ENCODE assay signal across 8 cellular contexts in genomic region chr12:64826234-64826633, GRCh38. TPM values are rescaled to one million over a fixed set of nuclear protein-coding genes. Genes with fewer than 3 reads are reported as not detected.
A peak's percentile ranks its signal among the peaks of the same experiment; 100 is the strongest.
DNase-seq lines count a peak whose midpoint lies in the region; ATAC-seq, FAIRE-seq and TF ChIP-seq lines count a peak whose summit lies in the region.

No MANE protein-coding gene starts in this region.

- no peak overlapping the region for H3K4me3 Mint-ChIP-seq in astrocyte (ENCODE audit: unreplicated experiment)

- peaks cover 46% of the 10 kb centered on the region for H3K27me3 Mint-ChIP-seq in astrocyte (ENCODE audit: low read depth, unreplicated experiment)

- H3K36me3 Mint-ChIP-seq in astrocyte (ENCODE audit: low read depth, unreplicated experiment): no peaks in the 10 kb centered on the region

- H3K4me2 ChIP-seq in astrocyte (ENCODE audit: low read length): peak overlapping the region; percentile 41

- no peak for FAIRE-seq in astrocyte (lab: Jason Lieb, UNC)

- H3K27ac ChIP-seq in astrocyte (ENCODE audit: low read depth, low read length) (no peak overlapping the region), suprapubic skin (no peak overlapping the region)

- H3K4me3 ChIP-seq in astrocyte (ENCODE audit: insufficient read depth, low read depth, low read length) (no peak overlapping the region), suprapubic skin (no peak overlapping the region)

- H3K9ac ChIP-seq in astrocyte (ENCODE audit: low read length): no peak overlapping the region

- H4K20me1 ChIP-seq in astrocyte (ENCODE audit: insufficient read depth, low read length): no peaks in the 10 kb centered on the region

- ATAC-seq in HG03439 (IDR thresholded peaks at IDR 0.05; ENCODE audit: unreplicated experiment): peak; percentile 43

- DNase-seq in GM10266 (ENCODE audit: extremely low spot score) (peak; percentile 76), OCI-M1 (lab: John Stamatoyannopoulos, UW) (peak; percentile 15), astrocyte (ENCODE audit: low read depth) (peak; percentile 44), inferior parietal cortex (ENCODE audit: extremely low spot score) (peak; percentile 28), dedifferentiated amniotic fluid mesenchymal stem cell (ENCODE audit: extremely low spot score) (no peak), suprapubic skin (ENCODE audit: low spot score in 2 of 2) (no peak)
- peak; percentile 45 to 49 for DNase-seq in stimulated activated CD4-positive, alpha-beta T cell treated with anti-CD3 and anti-CD28 coated beads, Interleukin-4, amount 100 ng/mL, for 48 hours (ENCODE audit: low read depth in 2 of 2)

- H3K4me1 Mint-ChIP-seq in astrocyte (ENCODE audit: low read depth, unreplicated experiment): peaks cover 5% of the 10 kb centered on the region

- H3K36me3 ChIP-seq in astrocyte (ENCODE audit: insufficient read depth, low read length) (no peaks in the 10 kb centered on the region), suprapubic skin (no peaks in the 10 kb centered on the region)

- peaks cover 3% of the 10 kb centered on the region for H3K9me3 ChIP-seq in astrocyte (ENCODE audit: insufficient read depth, low read depth, low read length)
- H3K9me3 ChIP-seq in suprapubic skin: peaks cover 5% of the 10 kb centered on the region

- H2AFZ ChIP-seq in astrocyte (ENCODE audit: low read depth, low read length): no peak overlapping the region

- TF ChIP-seq CTCF in GM10266 (IDR thresholded peaks at IDR 0.05; ENCODE audit: control insufficient read depth, insufficient read depth, low read depth, missing control alignments) (no peak), astrocyte (IDR thresholded peaks at IDR 0.05; ENCODE audit: insufficient read depth, low read depth, low read length) (no peak), suprapubic skin (IDR thresholded peaks at IDR 0.05) (no peak)

- TF ChIP-seq POLR2A in suprapubic skin (IDR thresholded peaks at IDR 0.05): no peak

- no peaks in the 10 kb centered on the region for H3K79me2 ChIP-seq in astrocyte (ENCODE audit: insufficient read depth, low read length)

- no peak overlapping the region for H3K27ac Mint-ChIP-seq in astrocyte (ENCODE audit: unreplicated experiment)

- H3K27me3 ChIP-seq in astrocyte (ENCODE audit: insufficient read depth, low read length) (peaks cover 37% of the 10 kb centered on the region), suprapubic skin (peaks cover 52% of the 10 kb centered on the region)

- TF ChIP-seq EP300 in suprapubic skin (IDR thresholded peaks at IDR 0.05): no peak

- peaks cover 8% of the 10 kb centered on the region for H3K4me1 ChIP-seq in astrocyte (ENCODE audit: insufficient read depth, low read length)
- H3K4me1 ChIP-seq in suprapubic skin: peaks cover 24% of the 10 kb centered on the region

- WGBS in suprapubic skin: 8% methylated on average over 19 of the region's 19 CpGs

- H3K9me3 Mint-ChIP-seq in astrocyte (ENCODE audit: unreplicated experiment): peaks cover 13% of the 10 kb centered on the region

RNA-seq across cellular contexts. Expression of gene TBC1D30, which starts 1.8 kb away (rescaled TPM):
- 1.2 TPM in 2 replicates for total RNA-seq in astrocyte
- 1 to 10 TPM in 3 of 4 donors, under 1 TPM in 1; 0.49 to 3.9 (median 3.1) TPM for total RNA-seq in suprapubic skin

Comparison
In these comparisons a context has a peak if more than half of its experiments do, and no peak if none do; other contexts are left out.
1. DNase-seq: peak in GM10266 (single experiment), OCI-M1 (single experiment), astrocyte (single experiment), inferior parietal cortex (single experiment) and stimulated activated CD4-positive, alpha-beta T cell treated with anti-CD3 and anti-CD28 coated beads, Interleukin-4, amount 100 ng/mL, for 48 hours (2 of 2); none in dedifferentiated amniotic fluid mesenchymal stem cell (single experiment) and suprapubic skin (0 of 2).